ENCODE assay signal across 7 cellular contexts in genomic region chr6:3176562-3177355, GRCh38. TPM values are rescaled to one million over a fixed set of nuclear protein-coding genes. Genes with fewer than 3 reads are reported as not detected.
DNase-seq lines count a peak whose midpoint lies in the region; ATAC-seq, FAIRE-seq and TF ChIP-seq lines count a peak whose summit lies in the region.

No MANE protein-coding gene starts in this region.

- TF ChIP-seq POLR2A in HCT116 (IDR thresholded peaks at IDR 0.05; ENCODE audit: borderline replicate concordance, extremely low read depth, insufficient read depth, insufficient read length) (no peak), GM12878 (IDR thresholded peaks at IDR 0.05; ENCODE audit: low read depth, low read length) (no peak)

- CTCF ChIA-PET in HCT116 (lab: Charles Lee) (no interaction called here), GM12878 (lab: Yijun Ruan, JAX) (no interaction called here)

- TF ChIP-seq RAD21 in HCT116 (IDR thresholded peaks at IDR 0.05; ENCODE audit: low read depth) (no peak), GM12878 (IDR thresholded peaks at IDR 0.05; ENCODE audit: insufficient read depth, low read depth, low read length) (no peak)

- ATAC-seq in HCT116 (peak; percentile 75), GM12878 (peak; percentile 38), GM18861 (IDR thresholded peaks at IDR 0.05; ENCODE audit: unreplicated experiment) (no peak)

- H3K4me1 ChIP-seq in HCT116 (ENCODE audit: control insufficient read depth in 1 of 2, insufficient read depth in 2 of 2, low read length in 2 of 2) (peaks cover 13 to 36% of the 10 kb centered on the region in 2 experiments), GM12878 (ENCODE audit: control insufficient read depth, insufficient read depth, low read length) (no peaks in the 10 kb centered on the region), neuronal stem cell (ENCODE audit: control insufficient read depth in 2 of 2, insufficient read depth in 1 of 2, low read depth in 1 of 2, low read length in 2 of 2) (peaks cover 0 to 17% of the 10 kb centered on the region in 2 donors)

- BruUV-seq in HCT116 (replicated peaks; lab: Mats Ljungman, UMichigan) (no TSS peak), GM12878 (replicated peaks; lab: Mats Ljungman, UMichigan) (no TSS peak)

- H3K27ac ChIP-seq in HCT116 (ENCODE audit: low read depth, low read length) (no peak overlapping the region), GM12878 (ENCODE audit: control insufficient read depth, insufficient read depth) (no peak overlapping the region), neuronal stem cell (replicated peaks; ENCODE audit: low read length) (no peak overlapping the region)

- no peak for FAIRE-seq in GM12878 (lab: Jason Lieb, UNC)

- DNase-seq in HCT116 (ENCODE audit: low read depth, low spot score) (peak; percentile 56), OCI-M1 (lab: John Stamatoyannopoulos, UW) (peak; percentile 70), GM12878 (ENCODE audit: low read depth, low spot score) (no peak), neuronal stem cell (ENCODE audit: low spot score) (no peak), NCI-H774 (lab: John Stamatoyannopoulos, UW) (no peak), activated gamma-delta T cell treated with Interleukin-2 at 50 U/mL for 16 hours (no peak)

- RAD21 ChIA-PET in HCT116 (lab: Charles Lee; ENCODE audit: low non-redundant PET in 1 of 2, low total read pairs in 2 of 2, uncharacterized antibody in 2 of 2, unreplicated experiment in 2 of 2) (interaction anchor here in 1 of 2 experiments (0.7 kb wide), 1 partner anchor 20 kb away, joined by 3 read pairs; no protein-coding TSS in a partner anchor), GM12878 (lab: Charles Lee; ENCODE audit: unreplicated experiment) (no interaction called here)

- TF ChIP-seq EP300 in GM12878 (IDR thresholded peaks at IDR 0.05; ENCODE audit: borderline replicate concordance in 1 of 2, control insufficient read depth in 1 of 2, low read depth in 2 of 2, low read length in 2 of 2) = no peak

- no peak overlapping the region for H3K14ac ChIP-seq in neuronal stem cell (ENCODE audit: low read length)

- H3K27me3 ChIP-seq in HCT116 (ENCODE audit: insufficient read depth, low read length) (no peaks in the 10 kb centered on the region), GM12878 (replicated peaks in 1 of 2; ENCODE audit: control insufficient read depth in 2 of 2, insufficient read depth in 2 of 2, low read length in 1 of 2) (no peaks in the 10 kb centered on the region), neuronal stem cell (ENCODE audit: control insufficient read depth in 3 of 3, insufficient read depth in 3 of 3, low read depth in 1 of 3, low read length in 3 of 3) (no peaks in the 10 kb centered on the region)

- peak overlapping the region; percentile 63 for H2AK5ac ChIP-seq in neuronal stem cell (ENCODE audit: low read depth, low read length)

- H2AFZ ChIP-seq in HCT116 (ENCODE audit: low read depth, low read length, poor library complexity, severe bottlenecking) (no peak overlapping the region), GM12878 (ENCODE audit: control insufficient read depth, low read depth, low read length) (no peak overlapping the region), neuronal stem cell (ENCODE audit: low read length) (no peak overlapping the region)

- no peaks in the 10 kb centered on the region for H3K79me1 ChIP-seq in neuronal stem cell (ENCODE audit: low read depth, low read length)

- H3K9ac ChIP-seq in HCT116 (ENCODE audit: low read length) = no peak overlapping the region
- H3K9ac ChIP-seq in GM12878 (ENCODE audit: control insufficient read depth, insufficient read depth, low read length) = no peak overlapping the region
- no peak overlapping the region for H3K9ac ChIP-seq in neuronal stem cell (ENCODE audit: low read depth, low read length, poor library complexity)

- H2BK120ac ChIP-seq in neuronal stem cell (ENCODE audit: low read depth, low read length) = no peak overlapping the region

- no peak overlapping the region for H4K91ac ChIP-seq in neuronal stem cell (ENCODE audit: low read depth, low read length, poor library complexity)

- H3K36me3 ChIP-seq in HCT116 (ENCODE audit: control insufficient read depth in 1 of 2, insufficient read depth in 2 of 2, low read length in 2 of 2) (no peaks in the 10 kb centered on the region), GM12878 (ENCODE audit: control insufficient read depth in 2 of 2, insufficient read depth in 2 of 2, low read length in 1 of 2) (no peaks in the 10 kb centered on the region), neuronal stem cell (replicated peaks in 1 of 2; ENCODE audit: control insufficient read depth in 2 of 2, insufficient read depth in 2 of 2, low read length in 2 of 2) (no peaks in the 10 kb centered on the region)

- H2BK12ac ChIP-seq in neuronal stem cell (ENCODE audit: low read length) = no peak overlapping the region

- H3K4ac ChIP-seq in neuronal stem cell (ENCODE audit: low read length) = no peak overlapping the region

- intact Hi-C loops in HCT116 (cut with micrococcal nuclease) = no loop called here
- intact Hi-C loops in GM12878 (cut with micrococcal nuclease; ENCODE audit: unreplicated experiment) = no loop called here

- TF ChIP-seq CTCF in HCT116 (IDR thresholded peaks at IDR 0.05 in 2 of 3, conservative IDR thresholded peaks at IDR 0.05 in 1 of 3; ENCODE audit: borderline replicate concordance in 1 of 3, insufficient read depth in 1 of 3, low read depth in 2 of 3, low read length in 2 of 3) (no peak), GM12878 (IDR thresholded peaks at IDR 0.05 in 2 of 3, conservative IDR thresholded peaks at IDR 0.05 in 1 of 3; ENCODE audit: control insufficient read depth in 2 of 3, extremely low read depth in 1 of 3, insufficient read depth in 1 of 3, low read depth in 3 of 3, low read length in 3 of 3) (no peak)

- H3K9me3 ChIP-seq in HCT116 (ENCODE audit: control insufficient read depth in 1 of 2, insufficient read depth in 1 of 2, low read depth in 1 of 2, low read length in 2 of 2) (no peaks in the 10 kb centered on the region), GM12878 (replicated peaks; ENCODE audit: control insufficient read depth, insufficient read depth, low read length) (no peaks in the 10 kb centered on the region), neuronal stem cell (replicated peaks in 1 of 2; ENCODE audit: control insufficient read depth in 2 of 2, insufficient read depth in 1 of 2, low read depth in 1 of 2, low read length in 2 of 2) (no peaks in the 10 kb centered on the region)

- H4K8ac ChIP-seq in neuronal stem cell (ENCODE audit: low read depth, low read length) = peak overlapping the region; percentile 43

- SMC1A ChIA-PET in GM12878 (lab: Charles Lee; ENCODE audit: uncharacterized antibody, unreplicated experiment) = no interaction called here

- POLR2A ChIA-PET in HCT116 (lab: Charles Lee) (interaction anchor here (1.2 to 1.4 kb wide), 2 partner anchors 19 to 32 kb away, joined by 3 to 4 read pairs; partner anchors contain the start of gene TUBB2A), GM12878 (lab: Charles Lee) (interaction anchor here (1.0 kb wide), 1 partner anchor 83 kb away, joined by 3 read pairs; no protein-coding TSS in a partner anchor)

- H4K20me1 ChIP-seq in HCT116 (ENCODE audit: insufficient read depth) = no peaks in the 10 kb centered on the region
- no peaks in the 10 kb centered on the region for H4K20me1 ChIP-seq in GM12878 (ENCODE audit: control insufficient read depth, insufficient read depth)

- H3K18ac ChIP-seq in neuronal stem cell (ENCODE audit: low read length) = peak overlapping the region; percentile 71

- H3K4me3 ChIP-seq in HCT116 (replicated peaks in 1 of 2; ENCODE audit: low read depth in 1 of 2, low read length in 2 of 2) (no peak overlapping the region), GM12878 (no peak overlapping the region), neuronal stem cell (ENCODE audit: low read length in 2 of 2) (no peak overlapping the region)

- no peak overlapping the region for H2BK5ac ChIP-seq in neuronal stem cell (ENCODE audit: low read length)

- H2BK15ac ChIP-seq in neuronal stem cell (ENCODE audit: low read length) = no peak overlapping the region

- H3K4me2 ChIP-seq in HCT116 (ENCODE audit: low read length) (peak overlapping the region; percentile 18), GM12878 (ENCODE audit: control insufficient read depth, insufficient read depth) (no peak overlapping the region), neuronal stem cell (ENCODE audit: insufficient read depth, low read length, poor library complexity, severe bottlenecking) (no peak overlapping the region)

- 66% methylated on average over 13 of the region's 22 CpGs for WGBS in GM12878 (ENCODE audit: insufficient coverage, insufficient replicate concordance, low lambda C conversion rate, missing lambda C conversion rate)
- WGBS in neuronal stem cell (ENCODE audit: extremely low coverage in 2 of 2, insufficient read length in 2 of 2, insufficient replicate concordance in 1 of 2), 2 donors = no CpG with 5 or more reads among the region's 22 CpGs

- in situ Hi-C loops in GM12878 (cut with MboI) = no loop called here

- H3K23ac ChIP-seq in neuronal stem cell (ENCODE audit: low read depth, low read length, poor library complexity) = no peak overlapping the region

- no peaks in the 10 kb centered on the region for H3K9me2 ChIP-seq in HCT116 (ENCODE audit: insufficient read depth)

- H3K79me2 ChIP-seq in HCT116 (ENCODE audit: insufficient read depth, low read length) = no peaks in the 10 kb centered on the region
- H3K79me2 ChIP-seq in GM12878 (ENCODE audit: control insufficient read depth, insufficient read depth, low read length) = no peaks in the 10 kb centered on the region

RNA-seq across cellular contexts. Expression of gene TUBB2A, which starts 19.4 kb away (rescaled TPM):
- total RNA-seq in HCT116 (2021; ENCODE audit: unreplicated experiment) = 49.9 TPM
- 92.6 and 139 TPM in 2 replicates for polyA plus RNA-seq in HCT116 (2012)
- 2.4 and 3.7 TPM in 2 replicates for total RNA-seq in GM12878 (2013; cell fraction: nucleolus; rRNA removed)
- total RNA-seq in GM12878 (2014; rRNA removed) = 47.0 and 49.5 TPM in 2 replicates
- total RNA-seq in GM12878 (2014; rRNA removed; fragmentation: Illumina TruSeq; extraction: Trizol) = 17.8 and 22.7 TPM in 2 replicates
- total RNA-seq in GM12878 (2021) = 46.6 and 47.6 TPM in 2 replicates
- polyA plus RNA-seq in GM12878 (2011; ENCODE audit: low read depth) = 6.1 TPM
- 2.3 and 4.9 TPM in 2 replicates for polyA plus RNA-seq in GM12878 (2011; rRNA removed)
- 4.5 and 6.8 TPM in 2 replicates for polyA plus RNA-seq in GM12878 (2011; cell fraction: cytosol; rRNA removed)
- polyA plus RNA-seq in GM12878 (2011; cell fraction: nucleus; rRNA removed) = 4.8 and 7.0 TPM in 2 replicates
- 11.6 and 23.7 TPM in 2 replicates for polyA plus RNA-seq in GM12878 (2012)
- polyA plus RNA-seq in GM12878 (2014; fragmentation: Illumina TruSeq; extraction: Trizol) = 9.6 and 23.1 TPM in 2 replicates
- 1 to 10 TPM; 2.2 to 6.0 TPM for polyA plus RNA-seq in GM12878 (2014; fragmentation: Nextera tagmentation; extraction: Ambion mirVana)
- polyA plus RNA-seq in GM12878 (2014; rRNA removed) = 46.1 and 49.3 TPM in 2 replicates
- 10 to 100 TPM; 39.5 to 44.0 TPM for polyA plus RNA-seq in GM12878 (2016; fragmentation: Nextera tagmentation; extraction: Ambion mirVana)
- polyA minus RNA-seq in GM12878 (2011; rRNA and poly(A)+ RNA removed) = 3.7 and 4.4 TPM in 2 replicates
- polyA minus RNA-seq in GM12878 (2011; cell fraction: cytosol; rRNA and poly(A)+ RNA removed) = 3.1 and 4.2 TPM in 2 replicates
- polyA minus RNA-seq in GM12878 (2011; cell fraction: nucleus; rRNA and poly(A)+ RNA removed) = 1.5 and 3.1 TPM in 2 replicates
- polyA plus RNA-seq in neuronal stem cell (2013, experiment 1 of 2) = 49.1 TPM
- 48.5 TPM for polyA plus RNA-seq in neuronal stem cell (2013, experiment 2 of 2)

RNA-seq across cellular contexts. Expression of gene TUBB2B, which starts 50.7 kb away (rescaled TPM):
- total RNA-seq in HCT116 (2021; ENCODE audit: unreplicated experiment) = 0.86 TPM
- polyA plus RNA-seq in HCT116 (2012) = 2.1 and 3.3 TPM in 2 replicates
- total RNA-seq in GM12878 (2013; cell fraction: nucleolus; rRNA removed) = 1.7 TPM in 2 replicates
- 45.4 and 54.7 TPM in 2 replicates for total RNA-seq in GM12878 (2014; rRNA removed)
- 32.7 and 36.9 TPM in 2 replicates for total RNA-seq in GM12878 (2014; rRNA removed; fragmentation: Illumina TruSeq; extraction: Trizol)
- 55.4 and 63.2 TPM in 2 replicates for total RNA-seq in GM12878 (2021)
- polyA plus RNA-seq in GM12878 (2011; ENCODE audit: low read depth) = 6.2 TPM
- polyA plus RNA-seq in GM12878 (2011; rRNA removed) = 1.7 and 3.6 TPM in 2 replicates
- polyA plus RNA-seq in GM12878 (2011; cell fraction: cytosol; rRNA removed) = 3.4 and 5.6 TPM in 2 replicates
- polyA plus RNA-seq in GM12878 (2011; cell fraction: nucleus; rRNA removed) = 2.8 and 3.0 TPM in 2 replicates
- polyA plus RNA-seq in GM12878 (2012) = 19.4 and 30.4 TPM in 2 replicates
- polyA plus RNA-seq in GM12878 (2014; fragmentation: Illumina TruSeq; extraction: Trizol) = 14.3 and 30.9 TPM in 2 replicates
- 1 to 10 TPM; 2.6 to 5.8 TPM for polyA plus RNA-seq in GM12878 (2014; fragmentation: Nextera tagmentation; extraction: Ambion mirVana)
- 75.2 and 81.4 TPM in 2 replicates for polyA plus RNA-seq in GM12878 (2014; rRNA removed)
- 10 to 100 TPM in 1 of 2 experiments, 1 to 10 TPM in 1; 7.9 to 11.6 TPM for polyA plus RNA-seq in GM12878 (2016; fragmentation: Nextera tagmentation; extraction: Ambion mirVana)
- polyA minus RNA-seq in GM12878 (2011; rRNA and poly(A)+ RNA removed) = 2.8 and 4.0 TPM in 2 replicates
- polyA minus RNA-seq in GM12878 (2011; cell fraction: cytosol; rRNA and poly(A)+ RNA removed) = 0.67 and 1.7 TPM in 2 replicates
- 0.86 and 1.1 TPM in 2 replicates for polyA minus RNA-seq in GM12878 (2011; cell fraction: nucleus; rRNA and poly(A)+ RNA removed)
- polyA plus RNA-seq in neuronal stem cell (2013, experiment 1 of 2) = 370 TPM
- polyA plus RNA-seq in neuronal stem cell (2013, experiment 2 of 2) = 372 TPM

RNA-seq across cellular contexts. Expression of gene BPHL, which starts 58.2 kb away (rescaled TPM):
- 31.3 TPM for total RNA-seq in HCT116 (2021; ENCODE audit: unreplicated experiment)
- polyA plus RNA-seq in HCT116 (2012) = 13.4 and 17.5 TPM in 2 replicates
- total RNA-seq in GM12878 (2013; cell fraction: nucleolus; rRNA removed) = 14.4 and 17.9 TPM in 2 replicates
- total RNA-seq in GM12878 (2014; rRNA removed) = 11.3 and 12.2 TPM in 2 replicates
- total RNA-seq in GM12878 (2014; rRNA removed; fragmentation: Illumina TruSeq; extraction: Trizol) = 10.9 and 12.9 TPM in 2 replicates
- total RNA-seq in GM12878 (2021) = 12.9 and 13.7 TPM in 2 replicates
- 5.0 TPM for polyA plus RNA-seq in GM12878 (2011; ENCODE audit: low read depth)
- 11.2 and 11.8 TPM in 2 replicates for polyA plus RNA-seq in GM12878 (2011; rRNA removed)
- 7.2 and 7.5 TPM in 2 replicates for polyA plus RNA-seq in GM12878 (2011; cell fraction: cytosol; rRNA removed)
- 7.8 and 9.1 TPM in 2 replicates for polyA plus RNA-seq in GM12878 (2011; cell fraction: nucleus; rRNA removed)
- 4.2 and 6.4 TPM in 2 replicates for polyA plus RNA-seq in GM12878 (2012)
- 10.8 and 11.7 TPM in 2 replicates for polyA plus RNA-seq in GM12878 (2014; fragmentation: Illumina TruSeq; extraction: Trizol)
- 10 to 100 TPM in 1 of 2 experiments, 1 to 10 TPM in 1; 8.0 to 12.9 TPM for polyA plus RNA-seq in GM12878 (2014; fragmentation: Nextera tagmentation; extraction: Ambion mirVana)
- 13.3 and 13.8 TPM in 2 replicates for polyA plus RNA-seq in GM12878 (2014; rRNA removed)
- polyA plus RNA-seq in GM12878 (2016; fragmentation: Nextera tagmentation; extraction: Ambion mirVana) = 10 to 100 TPM; 15.9 to 17.8 TPM
- 4.5 and 5.3 TPM in 2 replicates for polyA minus RNA-seq in GM12878 (2011; rRNA and poly(A)+ RNA removed)
- 2.0 and 2.9 TPM in 2 replicates for polyA minus RNA-seq in GM12878 (2011; cell fraction: cytosol; rRNA and poly(A)+ RNA removed)
- polyA minus RNA-seq in GM12878 (2011; cell fraction: nucleus; rRNA and poly(A)+ RNA removed) = 3.0 and 5.0 TPM in 2 replicates
- polyA plus RNA-seq in neuronal stem cell (2013, experiment 1 of 2) = 34.3 TPM
- polyA plus RNA-seq in neuronal stem cell (2013, experiment 2 of 2) = 36.4 TPM

Comparison
In these comparisons a context has a peak if more than half of its experiments do, and no peak if none do; other contexts are left out.
1. DNase-seq: peak in HCT116 (single experiment) and OCI-M1 (single experiment); none in GM12878 (single experiment), neuronal stem cell (single experiment), NCI-H774 (single experiment) and activated gamma-delta T cell treated with Interleukin-2 at 50 U/mL for 16 hours (single experiment).
2. Of the 18 proteins assayed by ChIP-seq in both GM12878 and HCT116: peak only in GM12878: none; only in HCT116: ATF3, CEBPB and JUND; in both: none; in neither: 15.